Comparison of ENCODE assay signal across 16 cellular contexts in genomic region chr3:146454796-146455195, GRCh38. TPM values are rescaled to one million over a fixed set of nuclear protein-coding genes. Genes with fewer than 3 reads are reported as not detected.
DNase-seq lines count a peak whose midpoint lies in the region; ATAC-seq, FAIRE-seq and TF ChIP-seq lines count a peak whose summit lies in the region.
"Had no signal": no experiment of that assay in that cellular context is flagged by ENCODE, and none has a peak within 500 bp of the region (broad histone marks: within the 10 kb centered on the region; RNA-seq: fewer than 3 reads in every experiment).

No MANE protein-coding gene starts in this region.

- no peak for TF ChIP-seq CTCF in K562 (IDR thresholded peaks at IDR 0.05 in 2 of 3, conservative IDR thresholded peaks at IDR 0.05 in 1 of 3; ENCODE audit: insufficient read depth in 2 of 3, low read depth in 1 of 3, low read length in 3 of 3)
- TF ChIP-seq CTCF in BE2C (IDR thresholded peaks at IDR 0.05; ENCODE audit: low read depth, low read length): no peak

- H4K20me1 ChIP-seq in K562 (replicated peaks; ENCODE audit: control insufficient read depth, insufficient read depth, low read length): no peaks in the 10 kb centered on the region
- H4K20me1 ChIP-seq: BLaER1 had no signal

- DNase-seq in NCI-H226: peak; percentile 13
- DNase-seq in K562 (ENCODE audit: extremely low read depth in 1 of 4, low spot score in 3 of 4): no peak
- peak; percentile 54 for DNase-seq in iris pigment epithelial cell (ENCODE audit: low read depth)
- DNase-seq in activated naive CD4-positive, alpha-beta T cell (lab: John Stamatoyannopoulos, UW): no peak
- no peak for DNase-seq in BE2C
- no peak for DNase-seq in GM12891 (ENCODE audit: insufficient read length, low spot score)
- DNase-seq: Caco-2; CD8-positive, alpha-beta memory T cell; DND-41; GF-D8 had no signal

- whole genome bisulfite sequencing in K562 (ENCODE audit: insufficient coverage, low coverage, missing lambda C conversion rate): 5% methylated on average over 3 of the region's 3 CpGs

- intact Hi-C loops in K562 (cut with micrococcal nuclease): no loop called here

- CTCF ChIA-PET in K562 (lab: Yijun Ruan, JAX; ENCODE audit: low intra/inter-chr PET ratio): no interaction called here

- no peaks in the 10 kb centered on the region for H3K9me3 ChIP-seq in K562 (replicated peaks; ENCODE audit: control insufficient read depth, insufficient read depth, low read depth, low read length)
- H3K9me3 ChIP-seq in BE2C: no peaks in the 10 kb centered on the region
- H3K9me3 ChIP-seq: BLaER1, Caco-2 had no signal

- no peak overlapping the region for H3K4me2 ChIP-seq in K562 (ENCODE audit: insufficient read depth, low read length)
- H3K4me2 ChIP-seq: BLaER1 had no signal

- H2AFZ ChIP-seq in K562 (ENCODE audit: low read depth, low read length): peak overlapping the region; percentile 41; the same call in 1 of the 2 replicates

- FAIRE-seq in K562 (lab: Jason Lieb, UNC) (no peak), GM12891 (lab: Jason Lieb, UNC) (no peak)
- FAIRE-seq: H54 had no signal

- TF ChIP-seq EP300 in K562 (IDR thresholded peaks at IDR 0.05; ENCODE audit: low read length): no peak

- no peak for TF ChIP-seq RAD21 in K562 (CRISPR knock-in tag; conservative IDR thresholded peaks at IDR 0.05 in 1 of 2, IDR thresholded peaks at IDR 0.05 in 1 of 2)

- BruUV-seq in K562 (replicated peaks; lab: Mats Ljungman, UMichigan): no TSS peak

- no peaks in the 10 kb centered on the region for H3K79me2 ChIP-seq in K562 (ENCODE audit: control insufficient read depth, insufficient read depth, low read length)

- POLR2A ChIA-PET in K562 (lab: Yijun Ruan, JAX): no interaction called here

- H3K4me1 ChIP-seq in K562 (replicated peaks in 1 of 2; ENCODE audit: control insufficient read depth in 2 of 2, insufficient read depth in 2 of 2, low read length in 2 of 2) (no peaks in the 10 kb centered on the region; a peak in 1 of 5 replicates), BE2C (no peaks in the 10 kb centered on the region)
- H3K4me1 ChIP-seq: Caco-2 had no signal

- H3K4me3 ChIP-seq in K562 (no peak overlapping the region), BE2C (ENCODE audit: low read depth, low read length) (no peak overlapping the region)
- H3K4me3 ChIP-seq: BLaER1 had no signal

- no peak overlapping the region for H3K27ac ChIP-seq in K562 (ENCODE audit: extremely low read depth, low read depth, low read length)
- H3K27ac ChIP-seq: BLaER1 had no signal

- no peak for ATAC-seq in K562
- ATAC-seq: HCT116 had no signal

- H3K27me3 ChIP-seq in K562 (ENCODE audit: control insufficient read depth in 2 of 2, insufficient read depth in 2 of 2, low read length in 2 of 2): no peaks in the 10 kb centered on the region
- no peaks in the 10 kb centered on the region for H3K27me3 ChIP-seq in BE2C
- H3K27me3 ChIP-seq: BLaER1 had no signal

- no peaks in the 10 kb centered on the region for H3K36me3 ChIP-seq in K562 (ENCODE audit: control insufficient read depth, insufficient read depth, low read length)
- H3K36me3 ChIP-seq in BE2C: no peaks in the 10 kb centered on the region
- H3K36me3 ChIP-seq: BLaER1 had no signal

- H3K9me1 ChIP-seq in K562 (ENCODE audit: control insufficient read depth, insufficient read depth, low read length): no peaks in the 10 kb centered on the region

- in situ Hi-C loops in K562 (cut with MboI): no loop called here

- H3K9ac ChIP-seq in K562 (ENCODE audit: insufficient read depth in 1 of 2, low read depth in 2 of 2, low read length in 2 of 2): no peak overlapping the region
- H3K9ac ChIP-seq: BLaER1 had no signal

- no peak for TF ChIP-seq POLR2A in K562 (conservative IDR thresholded peaks at IDR 0.05)
- no peak for TF ChIP-seq POLR2A in GM12891 (IDR thresholded peaks at IDR 0.05; ENCODE audit: low read depth, low read length)

TF ChIP-seq in K562, 482 proteins besides CTCF, POLR2A, EP300 and RAD21:
- TF ChIP-seq CBX5 (IDR thresholded peaks at IDR 0.05; ENCODE audit: borderline replicate concordance, low read depth) (no peak), RAD51 (IDR thresholded peaks at IDR 0.05; ENCODE audit: borderline replicate concordance, low read depth) (no peak), ZNF24 (IDR thresholded peaks at IDR 0.05) (no peak), XRCC4 (IDR thresholded peaks at IDR 0.05; ENCODE audit: extremely low read depth, insufficient read depth, insufficient read length) (no peak), MCM5 (IDR thresholded peaks at IDR 0.05; ENCODE audit: low read depth) (no peak), ZNF23 (CRISPR knock-in tag; IDR thresholded peaks at IDR 0.05) (no peak), CBFA2T3 (IDR thresholded peaks at IDR 0.05) (no peak), DACH1 (IDR thresholded peaks at IDR 0.05; ENCODE audit: partially characterized antibody) (no peak)
TF ChIP-seq in K562: peak in this region for 0.

TF ChIP-seq in GM12891, 5 proteins besides CTCF, POLR2A, EP300 and RAD21:
- TF ChIP-seq TAF1 (IDR thresholded peaks at IDR 0.05; ENCODE audit: low read depth, low read length) (no peak), SPI1 (IDR thresholded peaks at IDR 0.05; ENCODE audit: low read depth, low read length) (no peak), POU2F2 (IDR thresholded peaks at IDR 0.05; ENCODE audit: low read depth, low read length) (no peak), POLR2AphosphoS5 (IDR thresholded peaks at IDR 0.05; ENCODE audit: low read depth, low read length) (no peak), PAX5 (IDR thresholded peaks at IDR 0.05; ENCODE audit: insufficient read depth, low read length, severe bottlenecking) (no peak)

RNA-seq across cellular contexts. Expression of gene PLSCR2, which starts 14.6 kb away (rescaled TPM):
- not detected in 2 replicates for total RNA-seq in K562 (2011; cell fraction: chromatin; rRNA removed; ENCODE audit: low replicate concordance)
- total RNA-seq in K562 (2011; cell fraction: nucleolus; rRNA removed): 1.2 TPM in 1 of 2 replicates, not detected in the other
- not detected in 2 replicates for total RNA-seq in K562 (2011; cell fraction: nucleoplasm; rRNA removed)
- not detected in 2 replicates for total RNA-seq in K562 (2014; rRNA removed)
- total RNA-seq in K562 (2014; rRNA removed; fragmentation: Illumina TruSeq; extraction: Trizol): 0.25 and 0.26 TPM in 2 replicates
- total RNA-seq in K562 (2015; rRNA removed; fragmentation: Illumina TruSeq; extraction: Trizol): 0.25 and 0.30 TPM in 2 replicates
- 0.18 and 0.40 TPM in 2 replicates for total RNA-seq in K562 (2021)
- polyA plus RNA-seq in K562 (2011; rRNA removed): not detected in 2 replicates
- 0.06 TPM in 1 of 2 replicates, not detected in the other for polyA plus RNA-seq in K562 (2011; cell fraction: cytosol; rRNA removed)
- 0.31 TPM in 1 of 2 replicates, not detected in the other for polyA plus RNA-seq in K562 (2011; cell fraction: nucleus; rRNA removed)
- 0.22 TPM in 1 of 2 replicates, not detected in the other for polyA plus RNA-seq in K562 (2012)
- polyA plus RNA-seq in K562 (2014; fragmentation: Illumina TruSeq; extraction: Trizol): not detected in 2 replicates
- under 1 TPM; 0.07 to 0.49 TPM for polyA plus RNA-seq in K562 (2014; fragmentation: Nextera tagmentation; extraction: Ambion mirVana)
- polyA plus RNA-seq in K562 (2014; rRNA removed): not detected in 2 replicates
- not detected in 2 replicates for polyA minus RNA-seq in K562 (2011; rRNA and poly(A)+ RNA removed)
- polyA minus RNA-seq in K562 (2011; cell fraction: cytosol; rRNA and poly(A)+ RNA removed): not detected in 2 replicates
- polyA minus RNA-seq in K562 (2011; cell fraction: nucleus; rRNA and poly(A)+ RNA removed): not detected in 2 replicates
- not detected for polyA plus RNA-seq in BE2C (2012; ENCODE audit: insufficient read depth, insufficient read length, low read depth)
- polyA plus RNA-seq in GM12891 (2012; ENCODE audit: low read depth, missing spikeins): not detected
- total RNA-seq: A673; Caco-2; CD8-positive, alpha-beta memory T cell; HT-29 had no signal
- polyA plus RNA-seq: CD8-positive, alpha-beta memory T cell; IgD-negative memory B cell had no signal

Comparison
In these comparisons a context has a peak if more than half of its experiments do, and no peak if none do; other contexts are left out.
1. DNase-seq: peak in NCI-H226 (single experiment) and iris pigment epithelial cell (single experiment); none in K562 (0 of 4), activated naive CD4-positive, alpha-beta T cell (0 of 4), BE2C (single experiment) and GM12891 (single experiment).